In genomic region chr20:21105429-21106170, GRCh38 we compare ENCODE assay signal across 11 cellular contexts. TPM values are rescaled to one million over a fixed set of nuclear protein-coding genes. Genes with fewer than 3 reads are reported as not detected.
DNase-seq lines count a peak whose midpoint lies in the region; ATAC-seq lines count a peak whose summit lies in the region.
"Had no signal": no experiment of that assay in that cellular context is flagged by ENCODE, and none has a peak within 500 bp of the region (broad histone marks: within the 10 kb centered on the region; RNA-seq: fewer than 3 reads in every experiment).

No MANE protein-coding gene starts in this region.

- peak overlapping the region; percentile 49 for H3K4me3 ChIP-seq in iPS-18a (ENCODE audit: low read length)

- no peak overlapping the region for H3K27ac ChIP-seq in iPS-18a (ENCODE audit: low read length)
- H3K27ac ChIP-seq: spleen had no signal

- no peaks in the 10 kb centered on the region for H3K36me3 ChIP-seq in iPS-18a (ENCODE audit: control insufficient read depth, low read depth, low read length)
- H3K36me3 ChIP-seq: spleen had no signal

- peaks cover 90% of the 10 kb centered on the region for H3K27me3 ChIP-seq in iPS-18a (ENCODE audit: control insufficient read depth, insufficient read depth, low read length)

- H3K4me3 Mint-ChIP-seq in activated T-cell treated with anti-CD3 and anti-CD28 coated beads, Interleukin-2, amount 50 U/mL, for 72 hours = peak overlapping the region; percentile 64 to 71
- H3K4me3 Mint-ChIP-seq in stimulated activated naive B cell treated with anti-CD40 and anti-IgM and Interleukin-4, amounts not matched to agents 10 μg/mL and 1 μg/mL and 100 μg/mL, for 72 hours = peak overlapping the region; percentile 48 to 61

- peaks cover 81% of the 10 kb centered on the region for H3K27me3 Mint-ChIP-seq in activated T-cell treated with anti-CD3 and anti-CD28 coated beads, Interleukin-2, amount 50 U/mL, for 72 hours (ENCODE audit: low read depth)
- peaks cover 61 to 85% of the 10 kb centered on the region in 2 donors for H3K27me3 Mint-ChIP-seq in stimulated activated naive B cell treated with anti-CD40 and anti-IgM and Interleukin-4, amounts not matched to agents 10 μg/mL and 1 μg/mL and 100 μg/mL, for 72 hours

- peaks cover 28% of the 10 kb centered on the region for H3K4me1 Mint-ChIP-seq in activated T-cell treated with anti-CD3 and anti-CD28 coated beads, Interleukin-2, amount 50 U/mL, for 72 hours (ENCODE audit: low read depth)
- peaks cover 16 to 37% of the 10 kb centered on the region in 2 donors for H3K4me1 Mint-ChIP-seq in stimulated activated naive B cell treated with anti-CD40 and anti-IgM and Interleukin-4, amounts not matched to agents 10 μg/mL and 1 μg/mL and 100 μg/mL, for 72 hours

- no peaks in the 10 kb centered on the region for H3K36me3 Mint-ChIP-seq in activated T-cell treated with anti-CD3 and anti-CD28 coated beads, Interleukin-2, amount 50 U/mL, for 72 hours (ENCODE audit: insufficient read depth in 2 of 2)
- peaks cover 3 to 4% of the 10 kb centered on the region in 2 donors for H3K36me3 Mint-ChIP-seq in stimulated activated naive B cell treated with anti-CD40 and anti-IgM and Interleukin-4, amounts not matched to agents 10 μg/mL and 1 μg/mL and 100 μg/mL, for 72 hours

- no peak for ATAC-seq in activated T-cell treated with anti-CD3 and anti-CD28 coated beads, Interleukin-2, amount 50 U/mL, for 72 hours (replicated peaks in 1 of 2)
- ATAC-seq in stimulated activated naive B cell treated with anti-CD40 and anti-IgM and Interleukin-4, amounts not matched to agents 10 μg/mL and 1 μg/mL and 100 μg/mL, for 72 hours (replicated peaks) = no peak
- no peak for ATAC-seq in HG02798 (IDR thresholded peaks at IDR 0.05; ENCODE audit: poor library complexity, unreplicated experiment)

- no peaks in the 10 kb centered on the region for H3K9me3 ChIP-seq in iPS-18a (ENCODE audit: control insufficient read depth, low read depth, low read length)

- H3K9ac ChIP-seq in iPS-18a (ENCODE audit: low read length) = no peak overlapping the region

- no peaks in the 10 kb centered on the region for H3K9me3 Mint-ChIP-seq in activated T-cell treated with anti-CD3 and anti-CD28 coated beads, Interleukin-2, amount 50 U/mL, for 72 hours
- peaks cover 0 to 2% of the 10 kb centered on the region in 2 donors for H3K9me3 Mint-ChIP-seq in stimulated activated naive B cell treated with anti-CD40 and anti-IgM and Interleukin-4, amounts not matched to agents 10 μg/mL and 1 μg/mL and 100 μg/mL, for 72 hours

- H3K27ac Mint-ChIP-seq in activated T-cell treated with anti-CD3 and anti-CD28 coated beads, Interleukin-2, amount 50 U/mL, for 72 hours = no peak overlapping the region
- H3K27ac Mint-ChIP-seq in stimulated activated naive B cell treated with anti-CD40 and anti-IgM and Interleukin-4, amounts not matched to agents 10 μg/mL and 1 μg/mL and 100 μg/mL, for 72 hours = no peak overlapping the region

- peaks cover 30% of the 10 kb centered on the region for H3K4me1 ChIP-seq in iPS-18a (ENCODE audit: control insufficient read depth, low read depth, low read length)

- peak in 1 of 2 donors; percentile 26 for DNase-seq in activated T-cell treated with anti-CD3 and anti-CD28 coated beads, Interleukin-2, amount 50 U/mL, for 72 hours
- DNase-seq in activated T-cell treated with anti-CD3 and anti-CD28 coated beads, Interleukin-2, amount 50 U/mL, for 1 hour = no peak
- DNase-seq in RPMI7951 (ENCODE audit: low read depth) (peak; percentile 21), ecto neural progenitor cell (ENCODE audit: low spot score) (no peak), epidermal melanocyte (ENCODE audit: insufficient read length, low spot score) (no peak)
- DNase-seq in stimulated activated naive B cell treated with anti-CD40 and anti-IgM and Interleukin-4, amounts not matched to agents 10 μg/mL and 1 μg/mL and 100 μg/mL, for 72 hours = no peak
- DNase-seq: amygdala, spleen had no signal

RNA-seq across cellular contexts. Expression of gene LINC00237, which starts 0.6 kb away (rescaled TPM):
- under 1 TPM; 0.41 to 0.49 TPM for total RNA-seq in activated T-cell treated with anti-CD3 and anti-CD28 coated beads, Interleukin-2, amount 50 U/mL, for 72 hours
- not detected in 2 replicates for total RNA-seq in RPMI7951 (2014; rRNA removed; shearing (Covaris generic))
- total RNA-seq: lung microvascular endothelial cell, spleen had no signal

RNA-seq across cellular contexts. Expression of gene KIZ, which starts 20.3 kb away (rescaled TPM):
- 10 to 100 TPM; 24.0 to 30.9 TPM for total RNA-seq in activated T-cell treated with anti-CD3 and anti-CD28 coated beads, Interleukin-2, amount 50 U/mL, for 72 hours
- 13.0 and 15.7 TPM in 2 replicates for total RNA-seq in RPMI7951 (2014; rRNA removed; shearing (Covaris generic))
